ENCODE assay signal across 18 cellular contexts in genomic region chr7:71182536-71182935, GRCh38. TPM values are rescaled to one million over a fixed set of nuclear protein-coding genes. Genes with fewer than 3 reads are reported as not detected.
DNase-seq lines count a peak whose midpoint lies in the region; ATAC-seq and TF ChIP-seq lines count a peak whose summit lies in the region.
"Had no signal": no experiment of that assay in that cellular context is flagged by ENCODE, and none has a peak within 500 bp of the region (broad histone marks: within the 10 kb centered on the region; RNA-seq: fewer than 3 reads in every experiment).

No MANE protein-coding gene starts in this region.

- no peak overlapping the region for H3K4me3 Mint-ChIP-seq in H9
- no peak overlapping the region for H3K4me3 Mint-ChIP-seq in type B pancreatic cell
- H3K4me3 Mint-ChIP-seq in stimulated activated memory B cell treated with anti-CD40 and anti-IgM and Interleukin-4, amounts not matched to agents 10 μg/mL and 1 μg/mL and 100 μg/mL, for 72 hours = no peak overlapping the region
- H3K4me3 Mint-ChIP-seq: CD14-positive monocyte had no signal

- H3K79me1 ChIP-seq in H9 (ENCODE audit: insufficient read depth, low read depth, low read length, poor library complexity, severe bottlenecking) = peaks cover 23% of the 10 kb centered on the region

- H3K36me3 ChIP-seq in SJCRH30 = no peaks in the 10 kb centered on the region
- H3K36me3 ChIP-seq: BLaER1, HAP-1 had no signal

- WGBS in H9 (ENCODE audit: extremely low coverage, insufficient read length, low lambda C conversion rate) = no CpG with 5 or more reads among the region's 3 CpGs

- no peak overlapping the region for H4K8ac ChIP-seq in H9 (replicated peaks; ENCODE audit: insufficient read length, low read depth, low read length)

- H3T11ph ChIP-seq in H9 (ENCODE audit: low read length) = no peak overlapping the region

- H3K4ac ChIP-seq in H9 (ENCODE audit: low read depth, low read length) = no peak overlapping the region

- H3K27me3 Mint-ChIP-seq in H9 (ENCODE audit: low read depth) (no peaks in the 10 kb centered on the region), type B pancreatic cell (no peaks in the 10 kb centered on the region)
- no peaks in the 10 kb centered on the region for H3K27me3 Mint-ChIP-seq in stimulated activated memory B cell treated with anti-CD40 and anti-IgM and Interleukin-4, amounts not matched to agents 10 μg/mL and 1 μg/mL and 100 μg/mL, for 72 hours
- H3K27me3 Mint-ChIP-seq: CD4-positive, alpha-beta memory T cell had no signal

- H3K9ac ChIP-seq in H9 (ENCODE audit: extremely low read depth, insufficient read length, low read length) = no peak overlapping the region
- H3K9ac ChIP-seq: BLaER1 had no signal

- TF ChIP-seq CTCF in H9 (conservative IDR thresholded peaks at IDR 0.05) (no peak), type B pancreatic cell (conservative IDR thresholded peaks at IDR 0.05) (no peak)

- no peak overlapping the region for H3K4me3 ChIP-seq in SJCRH30
- H3K4me3 ChIP-seq: BLaER1, HAP-1 had no signal

- H3K4me1 Mint-ChIP-seq in H9 (peaks cover 38 to 44% of the 10 kb centered on the region in 2 experiments), type B pancreatic cell (ENCODE audit: unreplicated experiment) (peaks cover 7% of the 10 kb centered on the region)
- H3K4me1 Mint-ChIP-seq in stimulated activated memory B cell treated with anti-CD40 and anti-IgM and Interleukin-4, amounts not matched to agents 10 μg/mL and 1 μg/mL and 100 μg/mL, for 72 hours = no peaks in the 10 kb centered on the region
- H3K4me1 Mint-ChIP-seq: CD14-positive monocyte; CD4-positive, alpha-beta memory T cell had no signal

- no peak overlapping the region for H2AFZ ChIP-seq in H9 (ENCODE audit: low read length)

- no peak overlapping the region for H2BK20ac ChIP-seq in H9 (ENCODE audit: low read depth, low read length, poor library complexity, severe bottlenecking)

- H3K23me2 ChIP-seq in H9 (ENCODE audit: insufficient read length, low read depth, low read length, poor library complexity, severe bottlenecking) = no peaks in the 10 kb centered on the region

- H2BK12ac ChIP-seq in H9 (ENCODE audit: insufficient read length, low read depth, low read length) = no peak overlapping the region

- no peak overlapping the region for H3K23ac ChIP-seq in H9 (ENCODE audit: insufficient read length, low read depth, low read length)

- H3K27ac ChIP-seq in H9 (ENCODE audit: insufficient read length, low read depth, low read length) = no peak overlapping the region
- H3K27ac ChIP-seq in SJCRH30 = no peak overlapping the region
- H3K27ac ChIP-seq: BLaER1 had no signal

- H4K91ac ChIP-seq in H9 (ENCODE audit: insufficient read length, low read depth, low read length) = no peak overlapping the region

- H4K5ac ChIP-seq in H9 (ENCODE audit: insufficient read length, low read depth, low read length) = no peak overlapping the region

- H3K9me3 ChIP-seq in H9 (ENCODE audit: control insufficient read depth, low read depth, low read length) (no peaks in the 10 kb centered on the region), SJCRH30 (replicated peaks) (no peaks in the 10 kb centered on the region)
- H3K9me3 ChIP-seq: BLaER1, HAP-1 had no signal

- H3K14ac ChIP-seq in H9 (ENCODE audit: insufficient read depth, low read length) = no peak overlapping the region; the same call in 1 of the 2 replicates

- H3K18ac ChIP-seq in H9 (ENCODE audit: insufficient read length, low read depth, low read length) = no peak overlapping the region

- no peaks in the 10 kb centered on the region for H3K27me3 ChIP-seq in H9 (ENCODE audit: insufficient read depth, low read length)
- H3K27me3 ChIP-seq in SJCRH30 = no peaks in the 10 kb centered on the region
- H3K27me3 ChIP-seq: BLaER1 had no signal

- H3K27ac Mint-ChIP-seq in H9 (peak overlapping the region; percentile 15 to 83 (median 58); a peak in 4 of 7 replicates), type B pancreatic cell (no peak overlapping the region)
- H3K27ac Mint-ChIP-seq in stimulated activated memory B cell treated with anti-CD40 and anti-IgM and Interleukin-4, amounts not matched to agents 10 μg/mL and 1 μg/mL and 100 μg/mL, for 72 hours = no peak overlapping the region
- H3K27ac Mint-ChIP-seq: CD14-positive monocyte; CD4-positive, alpha-beta memory T cell had no signal

- no peak overlapping the region for H3K56ac ChIP-seq in H9 (ENCODE audit: insufficient read length, low read depth, low read length)

- H3K36me3 Mint-ChIP-seq in H9 (ENCODE audit: insufficient read depth in 1 of 3, low read depth in 3 of 3) (peaks cover 30 to 31% (median 31%) of the 10 kb centered on the region in 3 experiments; a peak in 6 of 7 replicates), type B pancreatic cell (no peaks in the 10 kb centered on the region)
- H3K36me3 Mint-ChIP-seq in stimulated activated memory B cell treated with anti-CD40 and anti-IgM and Interleukin-4, amounts not matched to agents 10 μg/mL and 1 μg/mL and 100 μg/mL, for 72 hours = no peaks in the 10 kb centered on the region
- H3K36me3 Mint-ChIP-seq: CD14-positive monocyte; CD4-positive, alpha-beta memory T cell had no signal

- H2BK5ac ChIP-seq in H9 (ENCODE audit: insufficient read length, low read length) = no peak overlapping the region

- H4K20me1 ChIP-seq in H9 (ENCODE audit: control insufficient read depth, insufficient read depth, insufficient read length) = no peaks in the 10 kb centered on the region
- H4K20me1 ChIP-seq: BLaER1 had no signal

- no peak overlapping the region for H2BK120ac ChIP-seq in H9 (ENCODE audit: low read depth, low read length, poor library complexity, severe bottlenecking)

- H3K79me2 ChIP-seq in H9 (ENCODE audit: insufficient read depth, low read length) = peaks cover 19% of the 10 kb centered on the region; the same call in 1 of the 2 replicates

- no peak overlapping the region for H2BK15ac ChIP-seq in H9 (ENCODE audit: low read depth, low read length)

- DNase-seq in H9 (no peak), cerebellar cortex (ENCODE audit: low spot score) (peak; percentile 81), left kidney (ENCODE audit: low read depth, low spot score) (peak; percentile 68), type B pancreatic cell (ENCODE audit: extremely low spot score, unreplicated experiment) (peak; percentile 11), SJCRH30 (no peak), SIG-M5 treated with dmso at 0.1 percent for 504 hours (lab: John Stamatoyannopoulos, UW; ENCODE audit: unreplicated experiment) (no peak)
- DNase-seq: AML-193; CD4-positive, alpha-beta memory T cell; DMS153; DMS79; GF-D8; GOT3 had no signal

- peaks cover 0 to 4% of the 10 kb centered on the region in 2 experiments; a peak in 1 of 5 replicates for H3K9me3 Mint-ChIP-seq in H9
- H3K9me3 Mint-ChIP-seq in type B pancreatic cell = no peaks in the 10 kb centered on the region
- H3K9me3 Mint-ChIP-seq in stimulated activated memory B cell treated with anti-CD40 and anti-IgM and Interleukin-4, amounts not matched to agents 10 μg/mL and 1 μg/mL and 100 μg/mL, for 72 hours = peaks cover 11% of the 10 kb centered on the region

- H3K4me1 ChIP-seq in H9 (ENCODE audit: insufficient read depth, low read length) (peaks cover 6% of the 10 kb centered on the region), SJCRH30 (no peaks in the 10 kb centered on the region)
- H3K4me1 ChIP-seq: BLaER1, HAP-1 had no signal

- no peak overlapping the region for H3K4me2 ChIP-seq in H9 (ENCODE audit: insufficient read depth, insufficient read length, low read length)
- H3K4me2 ChIP-seq: BLaER1 had no signal

- ATAC-seq in stimulated activated memory B cell treated with anti-CD40 and anti-IgM and Interleukin-4, amounts not matched to agents 10 μg/mL and 1 μg/mL and 100 μg/mL, for 72 hours = no peak

- no peak overlapping the region for H2AK5ac ChIP-seq in H9 (ENCODE audit: insufficient read length, low read length)

RNA-seq across cellular contexts. Expression of gene GALNT17, which starts 50.6 kb away (rescaled TPM):
- total RNA-seq in H9 (2021) (41.6 and 43.2 TPM in 2 replicates), type B pancreatic cell (ENCODE audit: low replicate concordance) (20.2 and 21.9 TPM in 2 replicates)
- not detected in 2 replicates for total RNA-seq in SJCRH30 (2014; rRNA removed; shearing (Covaris generic))
- total RNA-seq: CD4-positive, alpha-beta memory T cell; Daoy; HT-29 had no signal

Comparison
In these comparisons a context has a peak if more than half of its experiments do, and no peak if none do; other contexts are left out.
1. DNase-seq: peak in cerebellar cortex (single experiment), left kidney (single experiment) and type B pancreatic cell (single experiment); none in H9 (single experiment), SJCRH30 (0 of 2) and SIG-M5 treated with dmso at 0.1 percent for 504 hours (single experiment).
2. H3K27ac Mint-ChIP-seq: peak in H9 (3 of 3); none in type B pancreatic cell (single experiment) and stimulated activated memory B cell treated with anti-CD40 and anti-IgM and Interleukin-4, amounts not matched to agents 10 μg/mL and 1 μg/mL and 100 μg/mL, for 72 hours (single experiment).
3. RNA of gene GALNT17, which starts 50.6 kb away (total RNA-seq): 41.6 to 43.2 TPM in H9 and 20.2 to 21.9 TPM in type B pancreatic cell; not detected in SJCRH30; every median in the first group is over 10 times any median in the second.